Comparison of ENCODE assay signal across 8 cellular contexts in the genomic region with DNA sequence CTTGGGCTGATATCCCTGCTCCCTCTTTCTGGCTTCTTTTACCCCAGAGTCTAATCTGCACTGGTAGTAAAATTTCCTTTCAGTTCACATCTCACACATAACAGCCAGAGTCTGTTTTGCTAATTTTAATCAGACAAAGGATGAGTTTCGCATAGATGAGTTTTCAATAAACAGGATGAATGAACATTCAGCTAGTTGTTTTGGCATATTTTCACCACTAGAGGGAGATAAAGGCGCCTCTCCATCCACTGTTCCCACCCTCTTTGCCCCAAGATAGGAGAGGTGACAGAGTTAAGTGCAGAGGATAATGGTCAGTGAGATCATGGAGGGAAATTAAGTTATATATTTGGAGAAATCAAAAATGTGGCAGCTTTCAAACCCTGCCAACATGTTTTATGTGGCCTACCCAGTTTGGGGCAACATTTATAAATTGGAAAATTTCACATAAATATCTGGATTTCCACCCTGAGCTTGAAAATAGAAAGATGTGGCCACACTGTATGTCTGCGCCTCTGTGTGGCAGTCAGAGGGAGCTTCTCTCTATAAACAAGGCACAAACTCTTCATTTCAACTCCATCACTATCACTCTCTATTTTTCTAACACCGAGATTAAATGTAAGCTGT. TPM values are rescaled to one million over a fixed set of nuclear protein-coding genes. Genes with fewer than 3 reads are reported as not detected.
DNase-seq lines count a peak whose midpoint lies in the region; ATAC-seq, FAIRE-seq and TF ChIP-seq lines count a peak whose summit lies in the region.

No MANE protein-coding gene starts in this region.

- no peak overlapping the region for H3K4me3 Mint-ChIP-seq in activated B cell treated with CpG ODN at 0.5 μM for 24 hours

- H3K36me3 Mint-ChIP-seq in activated B cell treated with CpG ODN at 0.5 μM for 24 hours (ENCODE audit: low read depth), result no peaks in the 10 kb centered on the region

- no peaks in the 10 kb centered on the region for H3K27me3 ChIP-seq in right atrium auricular region
- H3K27me3 ChIP-seq in small intestine (ENCODE audit: control insufficient read depth in 2 of 2, insufficient read depth in 2 of 2, low read length in 2 of 2), result no peaks in the 10 kb centered on the region

- H3K4me1 ChIP-seq in right atrium auricular region, result peaks cover 0 to 41% of the 10 kb centered on the region in 2 donors
- H3K4me1 ChIP-seq in small intestine (ENCODE audit: control insufficient read depth in 2 of 2, insufficient read depth in 1 of 2, low read depth in 1 of 2, low read length in 1 of 2), result peaks cover 0 to 2% of the 10 kb centered on the region in 2 donors

- CTCF ChIA-PET in AG04449 (lab: Yijun Ruan, JAX), result interaction anchor here (0.6 to 6.4 kb wide), 54 partner anchors 10 to 539 kb away, joined by 3 to 251 read pairs (median 6); a partner anchor contains a TSS
- CTCF ChIA-PET in activated B cell treated with CpG ODN at 0.5 μM for 24 hours (lab: Charles Lee), result interaction anchor here (0.7 to 2.6 kb wide), 11 partner anchors 8 to 128 kb away, joined by 3 to 15 read pairs (median 3); no protein-coding TSS in a partner anchor

- 39 to 49% (median 42%) methylated on average over 4 of the region's 4 CpGs for WGBS in small intestine, 3 donors

- H3K4me3 ChIP-seq in AG04449 (ENCODE audit: low read depth, low read length), result no peak overlapping the region
- no peak overlapping the region for H3K4me3 ChIP-seq in right atrium auricular region
- H3K4me3 ChIP-seq in small intestine (ENCODE audit: low read depth in 1 of 2, low read length in 2 of 2), result no peak overlapping the region

- H3K27me3 Mint-ChIP-seq in activated B cell treated with CpG ODN at 0.5 μM for 24 hours, result peaks cover 4% of the 10 kb centered on the region

- peaks cover 2% of the 10 kb centered on the region for H3K9me3 Mint-ChIP-seq in activated B cell treated with CpG ODN at 0.5 μM for 24 hours

- TF ChIP-seq POLR2A in GM12891 (IDR thresholded peaks at IDR 0.05; ENCODE audit: low read depth, low read length), result no peak

- H3K9me3 ChIP-seq in right atrium auricular region (no peaks in the 10 kb centered on the region), small intestine (ENCODE audit: control insufficient read depth, low read depth) (no peaks in the 10 kb centered on the region)

- intact Hi-C loops in activated B cell treated with CpG ODN at 0.5 μM for 24 hours (cut with micrococcal nuclease), result loop anchor here (1.0 to 5.0 kb wide), 2 partner anchors 127 to 481 kb away; no protein-coding TSS in a partner anchor

- POLR2A ChIA-PET in AG04449 (lab: Yijun Ruan, JAX) (no interaction called here), activated B cell treated with CpG ODN at 0.5 μM for 24 hours (lab: Charles Lee) (no interaction called here)

- H3K36me3 ChIP-seq in right atrium auricular region (no peaks in the 10 kb centered on the region), small intestine (ENCODE audit: control insufficient read depth in 2 of 2, insufficient read depth in 2 of 2, low read length in 2 of 2) (no peaks in the 10 kb centered on the region)

- no peaks in the 10 kb centered on the region for H3K4me1 Mint-ChIP-seq in activated B cell treated with CpG ODN at 0.5 μM for 24 hours

- peak; percentile 92 for ATAC-seq in HG02678 (IDR thresholded peaks at IDR 0.05; ENCODE audit: unreplicated experiment)
- ATAC-seq in activated B cell treated with CpG ODN at 0.5 μM for 24 hours (ENCODE audit: low read depth), result no peak

- TF ChIP-seq CTCF in AG04449 (IDR thresholded peaks at IDR 0.05; ENCODE audit: insufficient read depth, low read length, missing control alignments) (peak; percentile 74), activated B cell treated with CpG ODN at 0.5 μM for 24 hours (IDR thresholded peaks at IDR 0.05) (peak; percentile 53), right atrium auricular region (IDR thresholded peaks at IDR 0.05) (peak; percentile 63 to 81)

- DNase-seq in AG04449 (ENCODE audit: low read depth, low spot score) (no peak), GM12891 (ENCODE audit: insufficient read length, low spot score) (peak; percentile 11), NCI-H1105 treated with DMSO at 0.1 percent for 48 hours (lab: John Stamatoyannopoulos, UW) (peak; percentile 78), activated B cell treated with CpG ODN at 0.5 μM for 24 hours (no peak), right atrium auricular region (ENCODE audit: low spot score) (no peak), small intestine (peak; percentile 60)
- DNase-seq in activated effector memory CD4-positive, alpha-beta T cell treated with Interleukin-2 at 50 U/mL for 16 hours, result no peak

- FAIRE-seq in GM12891 (lab: Jason Lieb, UNC), result peak; percentile 58
- no peak for FAIRE-seq in small intestine (lab: Jason Lieb, UNC)

- H3K27ac ChIP-seq in right atrium auricular region, result peak overlapping the region in 1 of 2 donors; percentile 86
- no peak overlapping the region for H3K27ac ChIP-seq in small intestine (ENCODE audit: low read depth in 1 of 2, low read length in 1 of 2)

- H3K27ac Mint-ChIP-seq in activated B cell treated with CpG ODN at 0.5 μM for 24 hours, result no peak overlapping the region

TF ChIP-seq in GM12891, 5 proteins besides CTCF, POLR2A, EP300 and RAD21:
- TF ChIP-seq POU2F2 (IDR thresholded peaks at IDR 0.05; ENCODE audit: low read depth, low read length) (no peak), POLR2AphosphoS5 (IDR thresholded peaks at IDR 0.05; ENCODE audit: low read depth, low read length) (no peak), PAX5 (IDR thresholded peaks at IDR 0.05; ENCODE audit: insufficient read depth, low read length, severe bottlenecking) (no peak), SPI1 (IDR thresholded peaks at IDR 0.05; ENCODE audit: low read depth, low read length) (no peak), TAF1 (IDR thresholded peaks at IDR 0.05; ENCODE audit: low read depth, low read length) (no peak)
TF ChIP-seq in GM12891: peak in this region for 0.

RNA-seq across cellular contexts. Expression of a gene that starts 48.5 kb away (rescaled TPM):
- polyA plus RNA-seq in GM12891 (2012; ENCODE audit: low read depth, missing spikeins), result not detected
- total RNA-seq in activated B cell treated with CpG ODN at 0.5 μM for 24 hours, result not detected in 2 replicates
- 100 to 1,000 TPM; 114 to 197 TPM for total RNA-seq in right atrium auricular region
- 1 to 10 TPM in 2 of 3 donors, under 1 TPM in 1; 0.45 to 6.2 (median 4.9) TPM for polyA plus RNA-seq in small intestine

Comparison
In these comparisons a context has a peak if more than half of its experiments do, and no peak if none do; other contexts are left out.
1. DNase-seq: peak in GM12891 (single experiment), NCI-H1105 treated with DMSO at 0.1 percent for 48 hours (single experiment) and small intestine (single experiment); none in AG04449 (single experiment), activated B cell treated with CpG ODN at 0.5 μM for 24 hours (single experiment), right atrium auricular region (single experiment) and activated effector memory CD4-positive, alpha-beta T cell treated with Interleukin-2 at 50 U/mL for 16 hours (single experiment).
2. RNA of a gene that starts 48.5 kb away (total RNA-seq): 114 to 197 TPM in right atrium auricular region; not detected in activated B cell treated with CpG ODN at 0.5 μM for 24 hours; every median in the first group is over 100 times any median in the second.
3. Peak in every context shown above with its lines, with median percentiles within 50 percentile points of each other: CTCF ChIP-seq.